Comparison of ENCODE assay signal across 8 cellular contexts in the genomic region with DNA sequence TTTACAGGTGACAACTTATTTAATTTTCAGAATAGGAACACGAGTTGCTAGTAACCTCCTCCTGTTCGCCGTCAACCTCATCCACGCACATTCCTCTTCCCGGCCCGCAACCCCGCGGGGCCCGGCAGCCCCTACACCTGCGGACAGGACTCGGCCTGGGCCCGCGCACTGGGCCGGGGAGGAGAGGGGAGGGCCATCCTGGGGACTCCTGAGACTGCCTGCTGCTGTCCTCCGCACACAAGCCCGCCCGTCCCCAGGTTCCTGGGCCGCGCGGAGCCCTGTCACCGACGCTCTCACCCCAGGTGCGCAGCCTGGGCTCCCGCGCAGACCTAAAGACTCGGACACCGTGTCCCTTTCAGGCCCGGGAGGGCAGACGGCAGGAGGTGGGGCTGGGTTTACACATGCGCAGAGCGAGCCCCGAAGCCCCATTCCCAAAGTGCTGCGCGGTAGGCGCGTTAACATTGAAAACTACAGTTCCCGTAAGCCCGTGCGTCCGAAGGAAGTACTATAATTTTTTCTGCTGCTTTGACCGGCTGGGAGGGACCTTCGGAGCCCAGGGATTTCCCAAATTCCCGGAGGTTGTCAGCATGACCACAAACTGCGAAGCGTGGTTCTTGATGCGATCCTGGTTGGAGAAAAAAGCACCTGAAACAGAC.
DNase-seq lines count a peak whose midpoint lies in the region; ATAC-seq and TF ChIP-seq lines count a peak whose summit lies in the region.
"Not testable (repeated sequence)": the region's sequence is repeated elsewhere in the genome, so short reads cannot be mapped to it uniquely, and the experiment has no call there.

No MANE protein-coding gene starts in this region.

- CTCF ChIA-PET in activated CD4-positive, alpha-beta memory T cell treated with anti-CD3 and anti-CD28 coated beads for 36 hours (lab: Charles Lee): not testable (repeated sequence)

- not testable (repeated sequence) for H3K36me3 ChIP-seq in BLaER1, right lobe of liver

- POLR2A ChIA-PET in activated CD4-positive, alpha-beta memory T cell treated with anti-CD3 and anti-CD28 coated beads for 36 hours (lab: Charles Lee): not testable (repeated sequence)

- TF ChIP-seq CTCF in HL-60 (IDR thresholded peaks at IDR 0.05; ENCODE audit: insufficient read depth, low read length); right lobe of liver (IDR thresholded peaks at IDR 0.05): not testable (repeated sequence)
- TF ChIP-seq CTCF in dorsolateral prefrontal cortex (IDR thresholded peaks at IDR 0.05 in 54 of 56, conservative IDR thresholded peaks at IDR 0.05 in 2 of 56; ENCODE audit: low read depth in 1 of 56, partially characterized antibody in 56 of 56): peak in 12 of 56 donors; percentile 6 to 30 (median 18)

- intact Hi-C loops in activated CD4-positive, alpha-beta memory T cell treated with anti-CD3 and anti-CD28 coated beads for 36 hours (cut with micrococcal nuclease); dorsolateral prefrontal cortex (cut with DNase I); right lobe of liver (cut with DNase I): not testable (repeated sequence)

- H3K4me2 ChIP-seq in BLaER1: peak overlapping the region; percentile 43; the same call in 1 of the 2 replicates

- peak overlapping the region; percentile 85 for H3K4me3 Mint-ChIP-seq in activated CD4-positive, alpha-beta memory T cell treated with anti-CD3 and anti-CD28 coated beads for 36 hours

- TF ChIP-seq POLR2A in right lobe of liver (IDR thresholded peaks at IDR 0.05): peak; percentile 31

- WGBS in right lobe of liver (ENCODE audit: insufficient coverage, low coverage, low lambda C conversion rate, missing lambda C conversion rate): 1% methylated on average over 17 of the region's 46 CpGs

- not testable (repeated sequence) for H4K20me1 ChIP-seq in BLaER1

- H3K9me3 Mint-ChIP-seq in activated CD4-positive, alpha-beta memory T cell treated with anti-CD3 and anti-CD28 coated beads for 36 hours: not testable (repeated sequence)

- H3K9ac ChIP-seq in BLaER1: peak overlapping the region; percentile 15; the same call in 1 of the 2 replicates

- peak overlapping the region; percentile 58 for H3K27ac Mint-ChIP-seq in activated CD4-positive, alpha-beta memory T cell treated with anti-CD3 and anti-CD28 coated beads for 36 hours

- not testable (repeated sequence) for H3K27me3 Mint-ChIP-seq in activated CD4-positive, alpha-beta memory T cell treated with anti-CD3 and anti-CD28 coated beads for 36 hours

- H3K9me3 ChIP-seq in BLaER1, right lobe of liver: not testable (repeated sequence)

- not testable (repeated sequence) for H3K27me3 ChIP-seq in BLaER1; HL-60 (ENCODE audit: insufficient read depth, poor library complexity, severe bottlenecking); dorsolateral prefrontal cortex; right lobe of liver

- DNase-seq in HL-60 (ENCODE audit: low read depth in 1 of 2, low spot score in 1 of 2): peak; percentile 66 to 89
- peak; percentile 83 for DNase-seq in NCI-H82 (lab: John Stamatoyannopoulos, UW)
- peak; percentile 85 for DNase-seq in activated CD4-positive, alpha-beta memory T cell treated with anti-CD3 and anti-CD28 coated beads for 36 hours
- peak; percentile 78 to 93 (median 86) for DNase-seq in dorsolateral prefrontal cortex
- DNase-seq in right lobe of liver: peak; percentile 85 to 91 (median 90)
- peak; percentile 74 for DNase-seq in stimulated activated CD4-positive, alpha-beta T cell treated with anti-CD3 and anti-CD28 coated beads, Interleukin-1b, Interleukin-23, amount 100 ng/mL, for 48 hours

- not testable (repeated sequence) for H3K4me1 ChIP-seq in BLaER1, right lobe of liver

- H3K4me1 Mint-ChIP-seq in activated CD4-positive, alpha-beta memory T cell treated with anti-CD3 and anti-CD28 coated beads for 36 hours (ENCODE audit: low read depth): not testable (repeated sequence)

- H3K27ac ChIP-seq in BLaER1: not testable (repeated sequence)
- H3K27ac ChIP-seq in HL-60 (replicated peaks): peak overlapping the region; percentile 28
- H3K27ac ChIP-seq in dorsolateral prefrontal cortex: peak overlapping the region in 48 of 59 donors; percentile 31 to 88 (median 70)
- peak overlapping the region in 1 of 3 donors; percentile 40 for H3K27ac ChIP-seq in right lobe of liver

- ATAC-seq in GM21367 (IDR thresholded peaks at IDR 0.05; ENCODE audit: unreplicated experiment) (peak; percentile 96), right lobe of liver (peak; percentile 100)

- peak overlapping the region; percentile 65 for H3K4me3 ChIP-seq in BLaER1
- peak overlapping the region; percentile 41 for H3K4me3 ChIP-seq in HL-60 (replicated peaks; ENCODE audit: insufficient read depth, low read length)
- peak overlapping the region; percentile 5 to 77 (median 61) for H3K4me3 ChIP-seq in dorsolateral prefrontal cortex
- peak overlapping the region; percentile 38 to 57 (median 46) for H3K4me3 ChIP-seq in right lobe of liver

- not testable (repeated sequence) for H3K36me3 Mint-ChIP-seq in activated CD4-positive, alpha-beta memory T cell treated with anti-CD3 and anti-CD28 coated beads for 36 hours
